ENCODE assay signal across 8 cellular contexts in genomic region chr15:40807028-40807887, GRCh38. TPM values are rescaled to one million over a fixed set of nuclear protein-coding genes. Genes with fewer than 3 reads are reported as not detected.
DNase-seq lines count a peak whose midpoint lies in the region; ATAC-seq and TF ChIP-seq lines count a peak whose summit lies in the region.

A gene with protein sequence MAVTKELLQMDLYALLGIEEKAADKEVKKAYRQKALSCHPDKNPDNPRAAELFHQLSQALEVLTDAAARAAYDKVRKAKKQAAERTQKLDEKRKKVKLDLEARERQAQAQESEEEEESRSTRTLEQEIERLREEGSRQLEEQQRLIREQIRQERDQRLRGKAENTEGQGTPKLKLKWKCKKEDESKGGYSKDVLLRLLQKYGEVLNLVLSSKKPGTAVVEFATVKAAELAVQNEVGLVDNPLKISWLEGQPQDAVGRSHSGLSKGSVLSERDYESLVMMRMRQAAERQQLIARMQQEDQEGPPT (minus strand): TSS chr15:40807473. CDS start chr15:40807446, 27 bp downstream.
A gene with protein sequence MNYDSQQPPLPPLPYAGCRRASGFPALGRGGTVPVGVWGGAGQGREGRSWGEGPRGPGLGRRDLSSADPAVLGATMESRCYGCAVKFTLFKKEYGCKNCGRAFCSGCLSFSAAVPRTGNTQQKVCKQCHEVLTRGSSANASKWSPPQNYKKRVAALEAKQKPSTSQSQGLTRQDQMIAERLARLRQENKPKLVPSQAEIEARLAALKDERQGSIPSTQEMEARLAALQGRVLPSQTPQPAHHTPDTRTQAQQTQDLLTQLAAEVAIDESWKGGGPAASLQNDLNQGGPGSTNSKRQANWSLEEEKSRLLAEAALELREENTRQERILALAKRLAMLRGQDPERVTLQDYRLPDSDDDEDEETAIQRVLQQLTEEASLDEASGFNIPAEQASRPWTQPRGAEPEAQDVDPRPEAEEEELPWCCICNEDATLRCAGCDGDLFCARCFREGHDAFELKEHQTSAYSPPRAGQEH (plus strand): TSS chr15:40807089. CDS start chr15:40807590, 501 bp downstream.

- in situ Hi-C loops in KBM-7 (cut with MboI; ENCODE audit: low pct_unique_long_range_greater_than_20kb, low sequenced_read_pairs) = no loop called here

- H3K4me1 ChIP-seq in mucosa of stomach (ENCODE audit: control insufficient read depth, insufficient read depth, low read length) = peaks cover 32% of the 10 kb centered on the region

- H3K4me3 Mint-ChIP-seq in activated T-cell treated with anti-CD3 and anti-CD28 coated beads, Interleukin-2, amount 50 U/mL, for 24 hours = peak within 1 kb of the TSS; percentile 97

- peaks cover 33% of the 10 kb centered on the region for H3K4me1 Mint-ChIP-seq in activated T-cell treated with anti-CD3 and anti-CD28 coated beads, Interleukin-2, amount 50 U/mL, for 24 hours (ENCODE audit: low read depth)

- peak; percentile 87 for ATAC-seq in GM21717 (IDR thresholded peaks at IDR 0.05; ENCODE audit: unreplicated experiment)

- no peaks in the 10 kb centered on the region for H3K36me3 ChIP-seq in mucosa of stomach (ENCODE audit: control insufficient read depth, insufficient read depth, low read length)

- no peaks in the 10 kb centered on the region for H3K27me3 Mint-ChIP-seq in activated T-cell treated with anti-CD3 and anti-CD28 coated beads, Interleukin-2, amount 50 U/mL, for 24 hours

- peak within 1 kb of the TSS; percentile 95 for H3K9ac ChIP-seq in mucosa of stomach (ENCODE audit: low read length)

- TF ChIP-seq POLR2A in erythroblast (IDR thresholded peaks at IDR 0.05; ENCODE audit: low read length) = peak; percentile 79

- peak within 1 kb of the TSS; percentile 100 for H3K27ac Mint-ChIP-seq in activated T-cell treated with anti-CD3 and anti-CD28 coated beads, Interleukin-2, amount 50 U/mL, for 24 hours

- H3K36me3 Mint-ChIP-seq in activated T-cell treated with anti-CD3 and anti-CD28 coated beads, Interleukin-2, amount 50 U/mL, for 24 hours (ENCODE audit: low read depth) = peaks cover 64% of the 10 kb centered on the region

- DNase-seq in DMS53 treated with DMSO at 0.1 percent for 48 hours (lab: John Stamatoyannopoulos, UW; ENCODE audit: unreplicated experiment) = peak; percentile 89
- DNase-seq in KBM-7 = peak; percentile 97
- peak; percentile 95 for DNase-seq in activated T-cell treated with anti-CD3 and anti-CD28 coated beads, Interleukin-2, amount 50 U/mL, for 24 hours
- peak; percentile 97 to 98 for DNase-seq in erythroblast (lab: John Stamatoyannopoulos, UW)
- DNase-seq in stimulated activated CD8-positive, alpha-beta memory T cell treated with anti-CD3 and anti-CD28 coated beads, Interleukin-7, amount 100 ng/mL, for 1 hour (ENCODE audit: low read depth in 2 of 2) = peak; percentile 81 to 89

- H3K4me3 ChIP-seq in mucosa of stomach (ENCODE audit: low read length) = peak within 1 kb of the TSS; percentile 100

- no peaks in the 10 kb centered on the region for H3K27me3 ChIP-seq in mucosa of stomach (ENCODE audit: control insufficient read depth, insufficient read depth, low read length)

- H3K9me3 Mint-ChIP-seq in activated T-cell treated with anti-CD3 and anti-CD28 coated beads, Interleukin-2, amount 50 U/mL, for 24 hours = no peaks in the 10 kb centered on the region

- H3K9me3 ChIP-seq in mucosa of stomach (ENCODE audit: control insufficient read depth, low read length) = no peaks in the 10 kb centered on the region

TF ChIP-seq in PFSK-1, 5 proteins besides CTCF, POLR2A, EP300 and RAD21:
- no peak for TF ChIP-seq REST (IDR thresholded peaks at IDR 0.05; ENCODE audit: insufficient read depth in 1 of 2, low read depth in 2 of 2, low read length in 2 of 2)
- TF ChIP-seq SIN3A (IDR thresholded peaks at IDR 0.05; ENCODE audit: borderline replicate concordance, insufficient read depth, low read length) = 0 out of 2 replicates have a peak, but pooled peaks have one; percentile 50
- peak; percentile 50; the same call in 1 of the 2 replicates for TF ChIP-seq TAF1 (IDR thresholded peaks at IDR 0.05; ENCODE audit: borderline replicate concordance, insufficient read depth, low read length)
- TF ChIP-seq FOXP2 (optimal IDR thresholded peaks at IDR 0.05; ENCODE audit: borderline replicate concordance, extremely low read depth, extremely low read length, insufficient read depth) = peak; percentile 71
- TF ChIP-seq POLR2AphosphoS5 (IDR thresholded peaks at IDR 0.05; ENCODE audit: low read depth, low read length) = peak; percentile 78

RNA-seq across cellular contexts. Expression of the first gene that starts in this region (rescaled TPM):
- 55.5 TPM for polyA plus RNA-seq in PFSK-1 (2012; ENCODE audit: insufficient read length, low read depth)

RNA-seq across cellular contexts. Expression of the second gene that starts in this region (rescaled TPM):
- polyA plus RNA-seq in PFSK-1 (2012; ENCODE audit: insufficient read length, low read depth) = 50.4 TPM

Comparison
In these comparisons a context has a peak if more than half of its experiments do, and no peak if none do; other contexts are left out.
1. Peak in every context shown above with its lines: DNase-seq, ATAC-seq and H3K4me3 ChIP-seq.